In genomic region chr11:63670077-63670737, GRCh38 we compare ENCODE assay signal across 8 cellular contexts. TPM values are rescaled to one million over a fixed set of nuclear protein-coding genes. Genes with fewer than 3 reads are reported as not detected.
A peak's percentile ranks its signal among the peaks of the same experiment; 100 is the strongest.
DNase-seq lines count a peak whose midpoint lies in the region; ATAC-seq, FAIRE-seq and TF ChIP-seq lines count a peak whose summit lies in the region.

No MANE protein-coding gene starts in this region.

- peaks cover 6% of the 10 kb centered on the region for H3K9me3 Mint-ChIP-seq in glutamatergic neuron (ENCODE audit: unreplicated experiment)

- no peaks in the 10 kb centered on the region for H3K36me3 Mint-ChIP-seq in glutamatergic neuron (ENCODE audit: unreplicated experiment)

- H3K27ac Mint-ChIP-seq in glutamatergic neuron (ENCODE audit: unreplicated experiment), result peak overlapping the region; percentile 3

- TF ChIP-seq RAD21 in A549 (conservative IDR thresholded peaks at IDR 0.05 in 1 of 2, IDR thresholded peaks at IDR 0.05 in 1 of 2), result no peak

- H3K36me3 ChIP-seq in smooth muscle cell (ENCODE audit: low read depth), result no peaks in the 10 kb centered on the region

- CTCF ChIA-PET in A549 (lab: Yijun Ruan, JAX), result interaction anchor here (0.6 to 3.9 kb wide), 26 partner anchors 9 to 189 kb away, joined by 3 to 26 read pairs (median 6); partner anchors contain the start of gene RTN3

- TF ChIP-seq CTCF in A549 (IDR thresholded peaks at IDR 0.05) (no peak), GM20000 (IDR thresholded peaks at IDR 0.05; ENCODE audit: extremely low read depth, missing control alignments) (no peak), WI38 (IDR thresholded peaks at IDR 0.05; ENCODE audit: low read depth, low read length) (no peak), glutamatergic neuron (IDR thresholded peaks at IDR 0.05; ENCODE audit: partially characterized antibody, unreplicated experiment) (no peak), smooth muscle cell (IDR thresholded peaks at IDR 0.05; ENCODE audit: borderline replicate concordance, insufficient read depth, poor library complexity, severe bottlenecking) (no peak)

- no peak for TF ChIP-seq POLR2A in A549 (IDR thresholded peaks at IDR 0.05; ENCODE audit: low read length)

- H3K4me3 Mint-ChIP-seq in glutamatergic neuron (ENCODE audit: unreplicated experiment), result peak overlapping the region; percentile 72

- peaks cover 43% of the 10 kb centered on the region for H3K79me2 ChIP-seq in smooth muscle cell (ENCODE audit: low read depth)

- H4K20me1 ChIP-seq in smooth muscle cell (ENCODE audit: low read depth), result peaks cover 47% of the 10 kb centered on the region

- WGBS in A549 (ENCODE audit: missing lambda C conversion rate), result 7% methylated on average over 16 of the region's 16 CpGs
- WGBS in smooth muscle cell (ENCODE audit: low lambda C conversion rate), result 48% methylated on average over 16 of the region's 16 CpGs

- H3K4me1 Mint-ChIP-seq in glutamatergic neuron (ENCODE audit: low read depth, unreplicated experiment), result peaks cover 3% of the 10 kb centered on the region

- peak overlapping the region; percentile 64 for H3K9ac ChIP-seq in smooth muscle cell (ENCODE audit: low read depth)

- H3K27ac ChIP-seq in A549 (peak overlapping the region; percentile 96), smooth muscle cell (ENCODE audit: low read depth) (peak overlapping the region; percentile 48)

- H3K4me2 ChIP-seq in A549 (peak overlapping the region; percentile 88), smooth muscle cell (peak overlapping the region; percentile 92)

- POLR2A ChIA-PET in A549 (lab: Yijun Ruan, JAX), result interaction anchor here (1.7 to 3.6 kb wide), 4 partner anchors 12 to 97 kb away, joined by 4 to 29 read pairs (median 13); partner anchors contain the start of gene RTN3

- H3K27me3 Mint-ChIP-seq in glutamatergic neuron (ENCODE audit: unreplicated experiment), result peaks cover 4% of the 10 kb centered on the region

- ATAC-seq in A549, result no peak
- no peak for ATAC-seq in HG02938 (IDR thresholded peaks at IDR 0.05; ENCODE audit: unreplicated experiment)
- ATAC-seq in HG03196 (IDR thresholded peaks at IDR 0.05; ENCODE audit: unreplicated experiment), result no peak

- H3K4me3 ChIP-seq in A549 (peak overlapping the region; percentile 73), WI38 (ENCODE audit: low read depth, low read length) (peak overlapping the region; percentile 70), smooth muscle cell (peak overlapping the region; percentile 89)

- peaks cover 4% of the 10 kb centered on the region; the same call in 2 of the 3 replicates for H3K9me3 ChIP-seq in A549
- H3K9me3 ChIP-seq in smooth muscle cell (replicated peaks; ENCODE audit: low read depth), result no peaks in the 10 kb centered on the region

- H3K4me1 ChIP-seq in A549, result peaks cover 60% of the 10 kb centered on the region
- H3K4me1 ChIP-seq in smooth muscle cell (ENCODE audit: low read depth), result peaks cover 7% of the 10 kb centered on the region

- TF ChIP-seq EP300 in A549 (IDR thresholded peaks at IDR 0.05), result no peak

- H2AFZ ChIP-seq in smooth muscle cell (ENCODE audit: low read depth), result peak overlapping the region; percentile 95

- peaks cover 9% of the 10 kb centered on the region for H3F3A ChIP-seq in smooth muscle cell (ENCODE audit: low read depth)

- FAIRE-seq in A549 (lab: Jason Lieb, UNC), result no peak
- no peak for FAIRE-seq in HTR-8/SVneo (lab: Jason Lieb, UNC)

- DNase-seq in A549 (ENCODE audit: low read depth in 1 of 2, low spot score in 1 of 2), result no peak
- DNase-seq in GM20000 (ENCODE audit: low spot score), result peak; percentile 34
- no peak for DNase-seq in glutamatergic neuron
- no peak for DNase-seq in smooth muscle cell (lab: John Stamatoyannopoulos, UW; ENCODE audit: unreplicated experiment)
- DNase-seq in HTR-8/SVneo (ENCODE audit: insufficient read length, low spot score), result no peak

- H3K27me3 ChIP-seq in smooth muscle cell (ENCODE audit: low read depth), result no peaks in the 10 kb centered on the region

TF ChIP-seq in A549, 52 proteins besides CTCF, POLR2A, EP300 and RAD21:
- TF ChIP-seq HOXB13 (CRISPR knock-in tag; IDR thresholded peaks at IDR 0.05; ENCODE audit: low read depth), result no peak
- TF ChIP-seq, protein P1, sequence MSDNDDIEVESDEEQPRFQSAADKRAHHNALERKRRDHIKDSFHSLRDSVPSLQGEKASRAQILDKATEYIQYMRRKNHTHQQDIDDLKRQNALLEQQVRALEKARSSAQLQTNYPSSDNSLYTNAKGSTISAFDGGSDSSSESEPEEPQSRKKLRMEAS (IDR thresholded peaks at IDR 0.05), result peak; percentile 16; the same call in 1 of the 2 replicates
- no peak for TF ChIP-seq NFE2L2 (conservative IDR thresholded peaks at IDR 0.05; ENCODE audit: low read length)
- peak in 1 of 2 experiments; percentile 70; a peak in 1 of 4 replicates for TF ChIP-seq CEBPB (IDR thresholded peaks at IDR 0.05)

RNA-seq across cellular contexts. Expression of gene ATL3, which starts 1.0 kb away (rescaled TPM):
- 45.4 and 50.8 TPM in 2 replicates for polyA plus RNA-seq in A549 (2011; rRNA removed)
- polyA plus RNA-seq in A549 (2012; cell fraction: cytosol; rRNA removed), result 14.1 and 20.3 TPM in 2 replicates
- polyA plus RNA-seq in A549 (2012; cell fraction: nucleus; rRNA removed), result 13.2 and 16.5 TPM in 2 replicates
- 26.0 to 26.9 TPM (median 26.3 TPM) in 3 replicates for polyA plus RNA-seq in A549 (2017; fragmentation: RNase III; extraction: RNeasy Plus Mini Kit Qiagen cat#74134 plus additional on column Dnase treatment)
- 58.7 and 60.9 TPM in 2 replicates for polyA minus RNA-seq in A549 (2011; rRNA and poly(A)+ RNA removed)
- 9.4 TPM for total RNA-seq in glutamatergic neuron (ENCODE audit: unreplicated experiment)
- 32.5 and 37.5 TPM in 2 replicates for total RNA-seq in smooth muscle cell
- polyA plus RNA-seq in smooth muscle cell, result 13.0 and 14.9 TPM in 2 replicates

RNA-seq across cellular contexts. Expression of gene RTN3, which starts 11.1 kb away (rescaled TPM):
- polyA plus RNA-seq in A549 (2011; rRNA removed) (167 and 196 TPM in 2 replicates), A549 (2017; fragmentation: RNase III; extraction: RNeasy Plus Mini Kit Qiagen cat#74134 plus additional on column Dnase treatment) (101 to 108 TPM (median 108 TPM) in 3 replicates), smooth muscle cell (43.5 and 50.9 TPM in 2 replicates)
- 42.7 and 53.8 TPM in 2 replicates for polyA plus RNA-seq in A549 (2012; cell fraction: cytosol; rRNA removed)
- polyA plus RNA-seq in A549 (2012; cell fraction: nucleus; rRNA removed), result 43.7 and 53.4 TPM in 2 replicates
- 108 and 114 TPM in 2 replicates for polyA minus RNA-seq in A549 (2011; rRNA and poly(A)+ RNA removed)
- total RNA-seq in glutamatergic neuron (ENCODE audit: unreplicated experiment) (338 TPM), smooth muscle cell (59.5 and 64.9 TPM in 2 replicates)

RNA-seq across cellular contexts. Expression of gene PLAAT3, which starts 56.0 kb away (rescaled TPM):
- 65.2 and 71.1 TPM in 2 replicates for polyA plus RNA-seq in A549 (2011; rRNA removed)
- polyA plus RNA-seq in A549 (2012; cell fraction: cytosol; rRNA removed), result 95.5 and 108 TPM in 2 replicates
- polyA plus RNA-seq in A549 (2012; cell fraction: nucleus; rRNA removed), result 50.2 and 51.9 TPM in 2 replicates
- 39.5 to 40.7 TPM (median 40.1 TPM) in 3 replicates for polyA plus RNA-seq in A549 (2017; fragmentation: RNase III; extraction: RNeasy Plus Mini Kit Qiagen cat#74134 plus additional on column Dnase treatment)
- polyA minus RNA-seq in A549 (2011; rRNA and poly(A)+ RNA removed), result 89.2 and 142 TPM in 2 replicates
- 43.6 TPM for total RNA-seq in glutamatergic neuron (ENCODE audit: unreplicated experiment)
- total RNA-seq in smooth muscle cell, result 2.5 and 5.2 TPM in 2 replicates
- polyA plus RNA-seq in smooth muscle cell, result 0.90 and 5.0 TPM in 2 replicates
